In the genomic region with DNA sequence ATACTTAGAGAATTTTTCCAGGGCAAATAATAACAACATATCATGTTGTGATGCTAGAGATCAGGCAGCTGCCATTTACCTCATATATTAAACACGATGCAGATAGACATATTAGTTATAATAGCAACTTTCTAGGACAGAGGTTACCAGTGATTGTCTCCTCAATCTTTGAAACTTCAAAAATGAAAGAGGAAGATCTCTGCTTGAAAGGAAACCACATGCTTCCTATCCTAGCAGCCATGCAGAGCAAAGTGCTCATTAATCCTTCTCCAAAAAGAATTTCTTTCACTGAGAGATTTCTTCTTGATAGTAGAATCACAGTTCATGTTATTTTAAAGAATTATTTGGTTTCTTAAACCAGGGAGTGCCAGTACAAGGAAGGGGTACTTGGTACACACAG, we compare ENCODE assay signal across 18 cellular contexts.
"Had no signal": no experiment of that assay in that cellular context is flagged by ENCODE, and none has a peak within 500 bp of the region (broad histone marks: within the 10 kb centered on the region; RNA-seq: fewer than 3 reads in every experiment).

No MANE protein-coding gene starts in this region.

- DNase-seq: activated CD4-positive, alpha-beta T cell treated with anti-CD3 and anti-CD28 coated beads for 48 hours; activated naive CD4-positive, alpha-beta T cell treated with anti-CD3 and anti-CD28 coated beads, Interleukin-2, amount 10 ng/mL, durations not matched to agents 7 days and 5 days; caudate nucleus; colonic mucosa; effector CD4-positive, alpha-beta T cell; islet precursor cell; mammary epithelial cell; naive thymus-derived CD4-positive, alpha-beta T cell; thyroid gland; uterus had no signal

- H3K4me1 ChIP-seq: colonic mucosa, right atrium auricular region, thyroid gland, uterus had no signal

- H3K9me3 ChIP-seq: colonic mucosa, neutrophil, right atrium auricular region, thyroid gland, uterus had no signal

- H3K27ac ChIP-seq: colonic mucosa, neutrophil, right atrium auricular region, skin epidermis, thyroid gland, uterus had no signal

- FAIRE-seq: endothelial cell of umbilical vein, frontal cortex had no signal

- H3K27me3 ChIP-seq: colonic mucosa, neutrophil, right atrium auricular region, thyroid gland, uterus had no signal

- H3K4me3 ChIP-seq: colonic mucosa, right atrium auricular region, skin epidermis, thyroid gland, uterus had no signal

- H3K36me3 ChIP-seq: colonic mucosa, neutrophil, right atrium auricular region, thyroid gland, uterus had no signal

- ATAC-seq: left lobe of liver; naive thymus-derived CD4-positive, alpha-beta T cell; stimulated activated effector memory CD8-positive, alpha-beta T cell treated with anti-CD3 and anti-CD28 coated beads, Interleukin-12 subunit alpha, Interleukin-12 subunit beta, amount 100 ng/mL, for 72 hours; WTC11 had no signal
